Comparison of ENCODE assay signal across 19 cellular contexts in the genomic region with DNA sequence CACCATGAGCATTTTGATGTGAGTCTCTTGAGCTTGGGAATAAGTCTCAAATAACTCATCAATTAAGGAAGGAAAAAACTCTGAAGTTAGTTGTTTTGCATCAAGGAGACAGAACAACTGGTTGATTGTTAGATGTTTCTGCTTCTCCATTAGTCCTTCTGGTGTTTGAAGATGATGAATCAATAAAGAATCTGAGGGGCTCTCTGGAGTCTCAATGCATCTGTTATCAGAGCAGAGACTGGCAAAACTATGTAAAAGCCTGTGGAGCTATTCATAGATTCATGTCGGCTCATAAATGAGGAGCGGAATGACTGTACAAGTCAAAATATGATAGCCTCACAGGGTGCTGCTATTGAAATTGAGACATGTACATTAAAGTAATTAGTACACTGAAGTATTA.
A peak's percentile ranks its signal among the peaks of the same experiment; 100 is the strongest.
DNase-seq lines count a peak whose midpoint lies in the region; ATAC-seq and TF ChIP-seq lines count a peak whose summit lies in the region.
"Had no signal": no experiment of that assay in that cellular context is flagged by ENCODE, and none has a peak within 500 bp of the region (broad histone marks: within the 10 kb centered on the region; RNA-seq: fewer than 3 reads in every experiment).

No MANE protein-coding gene starts in this region.

- no peaks in the 10 kb centered on the region for H3F3A ChIP-seq in MM.1S (ENCODE audit: insufficient read depth, low read length)

- H3K36me3 ChIP-seq in MM.1S (replicated peaks; ENCODE audit: insufficient read depth, low read length) = no peaks in the 10 kb centered on the region
- no peaks in the 10 kb centered on the region for H3K36me3 ChIP-seq in mesodermal cell (ENCODE audit: control insufficient read depth, insufficient read depth, low read length)
- H3K36me3 ChIP-seq: HAP-1 had no signal

- no peaks in the 10 kb centered on the region for H4K20me1 ChIP-seq in MM.1S (ENCODE audit: insufficient read depth, low read length)

- no peaks in the 10 kb centered on the region for H3K9me3 ChIP-seq in MM.1S (replicated peaks; ENCODE audit: insufficient read depth, low read length)
- peaks cover 10% of the 10 kb centered on the region for H3K9me3 ChIP-seq in mesodermal cell (ENCODE audit: control insufficient read depth, low read length)
- H3K9me3 ChIP-seq: HAP-1 had no signal

- DNase-seq in COLO829 (ENCODE audit: low spot score) (peak; percentile 89), MM.1S (peak; percentile 2), RPMI7951 (ENCODE audit: low read depth) (peak; percentile 51), GM13976 (ENCODE audit: low spot score) (no peak), A172 (ENCODE audit: low spot score) (no peak)
- DNase-seq: ACHN; AML-193; CD4-positive, alpha-beta T cell; DMS153; DMS79; GDM1; GM23248; IMR-90 had no signal

- H3K4me2 ChIP-seq in MM.1S (ENCODE audit: low read depth, low read length) = no peak overlapping the region

- no peak for ATAC-seq in HG03342 (IDR thresholded peaks at IDR 0.05; ENCODE audit: unreplicated experiment)
- ATAC-seq: K562 had no signal

- H3K4me3 ChIP-seq in MM.1S (ENCODE audit: low read length) (no peak overlapping the region), mesodermal cell (ENCODE audit: extremely low read depth, insufficient read depth, low read length, poor library complexity, severe bottlenecking) (no peak overlapping the region)
- H3K4me3 ChIP-seq: GM23248, HAP-1, K562 had no signal

- H3K9me2 ChIP-seq in MM.1S (replicated peaks; ENCODE audit: insufficient read depth, low read length) = no peaks in the 10 kb centered on the region

- no peak overlapping the region for H3K9ac ChIP-seq in MM.1S (ENCODE audit: low read length)
- H3K9ac ChIP-seq: GM23248 had no signal

- no peaks in the 10 kb centered on the region for H3K79me2 ChIP-seq in MM.1S (ENCODE audit: low read length)

- H3K4me1 ChIP-seq in MM.1S (ENCODE audit: low read length) (no peaks in the 10 kb centered on the region; the same call in 1 of the 2 replicates), mesodermal cell (ENCODE audit: control insufficient read depth, insufficient read depth, low read length, poor library complexity, severe bottlenecking) (peaks cover 16% of the 10 kb centered on the region)
- H3K4me1 ChIP-seq: HAP-1 had no signal

- 86 to 90% methylated on average over 1 to 2 of the region's 2 CpGs for WGBS in mesodermal cell (ENCODE audit: insufficient coverage in 2 of 2), 2 experiments

- no peak overlapping the region for H3K27ac ChIP-seq in MM.1S (ENCODE audit: low read length)
- H3K27ac ChIP-seq in mesodermal cell (ENCODE audit: low read depth, low read length, severe bottlenecking) = peak overlapping the region; percentile 48
- H3K27ac ChIP-seq: C4-2B, GM23248, HL-60 had no signal

- no peak overlapping the region for H2AFZ ChIP-seq in MM.1S (ENCODE audit: low read length)
- H2AFZ ChIP-seq: GM23248 had no signal

- no peaks in the 10 kb centered on the region for H3K27me3 ChIP-seq in MM.1S (replicated peaks; ENCODE audit: insufficient read depth, low read length)

- in situ Hi-C loops in GM13976 (cut with MboI; ENCODE audit: low sequenced_read_pairs, unreplicated experiment) = no loop called here

- no peak for TF ChIP-seq CTCF in MM.1S (IDR thresholded peaks at IDR 0.05; ENCODE audit: low read length)
- TF ChIP-seq CTCF in GM13976 (IDR thresholded peaks at IDR 0.05; ENCODE audit: borderline replicate concordance, control extremely low read depth, extremely low read depth, insufficient read depth, missing control alignments) = no peak

Comparison
In these comparisons a context has a peak if more than half of its experiments do, and no peak if none do; other contexts are left out.
1. DNase-seq: peak in COLO829 (single experiment), MM.1S (single experiment) and RPMI7951 (single experiment); none in GM13976 (single experiment) and A172 (single experiment).